ENCODE assay signal across 12 cellular contexts in the genomic region with DNA sequence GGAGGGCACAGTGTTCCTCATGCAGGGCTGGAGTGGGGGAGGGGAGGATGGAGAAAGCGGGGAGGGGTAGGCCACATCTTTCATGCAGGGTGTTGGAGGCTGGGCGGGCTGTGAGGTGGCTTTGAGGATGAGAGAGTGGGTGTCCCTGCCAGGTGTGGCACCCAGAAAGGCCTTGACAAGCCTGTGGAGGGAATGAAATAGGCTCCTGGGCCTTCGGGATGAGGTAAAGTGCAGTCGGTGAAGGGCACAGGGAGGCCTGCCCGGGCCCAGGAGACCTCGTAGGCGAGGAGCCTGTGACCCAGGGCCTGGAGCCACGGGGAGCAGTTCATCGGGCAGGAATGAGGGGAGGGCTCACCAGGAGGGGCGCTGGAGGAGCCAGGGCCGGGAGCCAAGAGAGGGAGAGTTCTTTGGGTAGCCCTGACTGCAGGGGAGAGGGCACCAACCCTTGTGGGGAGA.
"Had no signal": no experiment of that assay in that cellular context is flagged by ENCODE, and none has a peak within 500 bp of the region (broad histone marks: within the 10 kb centered on the region; RNA-seq: fewer than 3 reads in every experiment).

No MANE protein-coding gene starts in this region.

- H3K27me3 ChIP-seq: gastroesophageal sphincter had no signal

- H3K27me3 Mint-ChIP-seq: type B pancreatic cell had no signal

- FAIRE-seq: kidney had no signal

- H3K36me3 Mint-ChIP-seq: type B pancreatic cell had no signal

- H3K4me3 ChIP-seq: gastroesophageal sphincter, left ventricle myocardium inferior, smooth muscle cell had no signal

- H3K27ac Mint-ChIP-seq: type B pancreatic cell had no signal

- H3K4me3 Mint-ChIP-seq: neural crest cell, type B pancreatic cell had no signal

- H3K27ac ChIP-seq: left ventricle myocardium inferior had no signal

- DNase-seq: activated CD4-positive, alpha-beta T cell treated with anti-CD3 and anti-CD28 coated beads for 1 hour; activated CD4-positive, alpha-beta T cell treated with anti-CD3 and anti-CD28 coated beads, Interleukin-2, amount 50 U/mL, for 48 hours; caudate nucleus; cortex of kidney; effector CD8-positive, alpha-beta T cell; kidney; left ventricle myocardium inferior; right cardiac atrium had no signal

- ATAC-seq: gastroesophageal sphincter had no signal
